ENCODE assay signal across 12 cellular contexts in the genomic region with DNA sequence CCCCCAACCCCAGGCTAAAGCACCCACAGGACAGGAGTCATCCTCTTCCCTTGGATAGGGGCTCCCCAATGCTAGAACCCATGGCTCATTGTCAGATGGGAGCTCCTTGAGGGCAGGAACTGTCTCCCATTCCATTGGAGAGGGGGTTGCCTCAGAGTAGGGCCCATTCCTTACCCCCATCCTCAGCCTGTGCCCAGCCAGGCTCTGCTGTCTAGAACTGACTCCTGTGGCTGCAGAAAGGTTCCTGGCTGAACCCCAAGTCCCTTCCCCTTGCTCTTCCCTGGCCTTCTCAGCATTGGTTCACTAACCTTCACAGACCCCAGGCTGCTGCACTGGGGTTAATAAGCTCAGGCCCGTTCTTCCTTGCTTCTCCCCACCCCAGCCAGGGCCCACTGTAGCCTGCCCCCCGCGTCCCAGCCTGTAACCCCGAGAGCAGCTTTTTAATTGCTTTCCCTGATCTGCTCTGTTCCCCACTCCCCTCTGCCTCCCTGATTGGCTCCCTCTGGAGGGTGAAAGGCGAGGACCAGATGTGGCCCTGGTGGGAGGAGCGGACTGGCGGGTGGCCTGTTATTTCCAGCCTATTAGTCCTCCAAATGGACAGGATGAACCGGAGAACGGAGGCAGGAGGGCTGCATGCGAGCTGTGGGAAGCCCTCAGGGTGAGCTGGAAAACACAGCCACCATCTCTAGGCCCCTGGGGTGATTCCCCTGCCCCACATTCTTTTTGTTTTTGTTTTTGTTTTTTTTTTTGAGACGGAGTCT. TPM values are rescaled to one million over a fixed set of nuclear protein-coding genes. Genes with fewer than 3 reads are reported as not detected.
DNase-seq lines count a peak whose midpoint lies in the region; ATAC-seq, FAIRE-seq and TF ChIP-seq lines count a peak whose summit lies in the region.
"Had no signal": no experiment of that assay in that cellular context is flagged by ENCODE, and none has a peak within 500 bp of the region (broad histone marks: within the 10 kb centered on the region; RNA-seq: fewer than 3 reads in every experiment).

No MANE protein-coding gene starts in this region.

- 46% methylated on average over 11 of the region's 11 CpGs; no CpG with 5 or more reads in 1 of the 2 experiments for WGBS in H1 (ENCODE audit: extremely low coverage in 1 of 2, insufficient coverage in 1 of 2, insufficient read length in 1 of 2, insufficient replicate concordance in 2 of 2, low coverage in 1 of 2, low lambda C conversion rate in 2 of 2, missing lambda C conversion rate in 1 of 2), 2 experiments
- no CpG with 5 or more reads among the region's 11 CpGs for WGBS in mesendoderm (ENCODE audit: extremely low coverage, insufficient coverage, low lambda C conversion rate)
- WGBS in GM23248 (ENCODE audit: low coverage in 1 of 2, low lambda C conversion rate in 2 of 2, missing lambda C conversion rate in 2 of 2), 2 experiments, result 80 to 83% methylated on average over 11 of the region's 11 CpGs

- no peak for TF ChIP-seq POLR2A in H1 (IDR thresholded peaks at IDR 0.05; ENCODE audit: control extremely low read depth in 1 of 2, low read depth in 2 of 2, low read length in 2 of 2)

- H4K91ac ChIP-seq in H1 (replicated peaks; ENCODE audit: insufficient read length, low read length), result no peak overlapping the region

- H3K4ac ChIP-seq in H1 (replicated peaks; ENCODE audit: insufficient read length, low read depth, low read length), result no peak overlapping the region
- H3K4ac ChIP-seq in mesendoderm (ENCODE audit: low read depth, low read length), result no peak overlapping the region

- no peak overlapping the region for H4K8ac ChIP-seq in H1 (ENCODE audit: extremely low read depth, insufficient read depth, low read length)
- no peak overlapping the region for H4K8ac ChIP-seq in mesendoderm (ENCODE audit: low read depth, low read length)

- peak overlapping the region; percentile 42 for H3K4me2 ChIP-seq in Loucy (ENCODE audit: low read depth, low read length, poor library complexity, severe bottlenecking)
- peak overlapping the region; percentile 1 to 38; a peak in 2 of 4 replicates for H3K4me2 ChIP-seq in H1 (ENCODE audit: insufficient read depth in 1 of 2, low read depth in 2 of 2, low read length in 2 of 2)
- H3K4me2 ChIP-seq in mesendoderm (ENCODE audit: low read length), result no peak overlapping the region
- no peak overlapping the region for H3K4me2 ChIP-seq in GM23248 (ENCODE audit: unreplicated experiment)

- peak overlapping the region; percentile 1 for H3K4me3 ChIP-seq in Loucy (ENCODE audit: low read length, poor library complexity, severe bottlenecking)
- H3K4me3 ChIP-seq in H1 (ENCODE audit: extremely low read depth in 1 of 4, insufficient read depth in 2 of 4, low read depth in 3 of 4, low read length in 4 of 4), result no peak overlapping the region
- H3K4me3 ChIP-seq in mesendoderm (ENCODE audit: low read length), result no peak overlapping the region
- H3K4me3 ChIP-seq in GM23248, result no peak overlapping the region

- no peak for TF ChIP-seq EP300 in H1 (IDR thresholded peaks at IDR 0.05; ENCODE audit: borderline replicate concordance in 1 of 2, low read depth in 2 of 2, low read length in 2 of 2)

- H3K4me1 ChIP-seq in Loucy (ENCODE audit: insufficient read depth, low read length, poor library complexity, severe bottlenecking) (peaks cover 11% of the 10 kb centered on the region), H1 (replicated peaks in 1 of 4; ENCODE audit: control insufficient read depth in 3 of 4, insufficient read depth in 4 of 4, low read length in 3 of 4) (peaks cover 6 to 15% (median 9%) of the 10 kb centered on the region in 4 experiments), mesendoderm (ENCODE audit: control insufficient read depth, low read depth, low read length) (no peaks in the 10 kb centered on the region), GM23248 (ENCODE audit: insufficient read depth) (peaks cover 13% of the 10 kb centered on the region)

- no peaks in the 10 kb centered on the region for H3K9me2 ChIP-seq in Loucy (replicated peaks; ENCODE audit: low read depth, low read length)
- H3K9me2 ChIP-seq in GM23248 (ENCODE audit: insufficient read depth), result no peaks in the 10 kb centered on the region

- no peak overlapping the region for H3K56ac ChIP-seq in H1 (replicated peaks; ENCODE audit: insufficient read length, low read depth, low read length)
- no peak overlapping the region for H3K56ac ChIP-seq in mesendoderm (ENCODE audit: low read length)

- H3K36me3 ChIP-seq in Loucy (ENCODE audit: insufficient read depth, low read length) (peaks cover 8% of the 10 kb centered on the region; the same call in 1 of the 2 replicates), H1 (ENCODE audit: control insufficient read depth in 2 of 4, insufficient read depth in 4 of 4, low read length in 3 of 4) (peaks cover 0 to 5% (median 2%) of the 10 kb centered on the region in 4 experiments; a peak in 5 of 8 replicates), mesendoderm (ENCODE audit: control insufficient read depth, insufficient read depth, low read length) (peaks cover 6% of the 10 kb centered on the region), GM23248 (ENCODE audit: low read depth) (no peaks in the 10 kb centered on the region)

- H4K20me1 ChIP-seq in Loucy (ENCODE audit: insufficient read depth, low read length, poor library complexity, severe bottlenecking) (no peaks in the 10 kb centered on the region), H1 (replicated peaks in 1 of 2; ENCODE audit: control insufficient read depth in 1 of 2, insufficient read depth in 2 of 2, low read length in 2 of 2) (no peaks in the 10 kb centered on the region), GM23248 (ENCODE audit: insufficient read depth) (no peaks in the 10 kb centered on the region)

- in situ Hi-C loops in GM23248 (cut with MboI), result loop anchor here (5.0 to 10.0 kb wide), 2 partner anchors 93 to 201 kb away; no protein-coding TSS in a partner anchor

- H3K79me1 ChIP-seq in H1 (ENCODE audit: low read depth, low read length), result no peaks in the 10 kb centered on the region
- no peaks in the 10 kb centered on the region for H3K79me1 ChIP-seq in mesendoderm (ENCODE audit: low read length)

- TF ChIP-seq RAD21 in H1 (IDR thresholded peaks at IDR 0.05 in 1 of 2, conservative IDR thresholded peaks at IDR 0.05 in 1 of 2; ENCODE audit: low read depth in 2 of 2, low read length in 2 of 2), result no peak

- peak overlapping the region; percentile 38; the same call in 1 of the 2 replicates for H2BK20ac ChIP-seq in H1 (ENCODE audit: low read length)

- H3K14ac ChIP-seq in H1 (ENCODE audit: insufficient read length), result no peak overlapping the region

- H2AFZ ChIP-seq in Loucy (ENCODE audit: low read length) (peak overlapping the region; percentile 41), H1 (ENCODE audit: low read length) (0 out of 2 replicates have a peak overlapping the region, but pooled peaks have one; percentile 14), GM23248 (no peak overlapping the region)

- no peak for ATAC-seq in GM21515 (IDR thresholded peaks at IDR 0.05; ENCODE audit: unreplicated experiment)
- no peak for ATAC-seq in omental fat pad (ENCODE audit: low FRiP score)
- ATAC-seq: activated T-helper 17 cell treated with anti-CD3 and anti-CD28 coated beads, Interleukin-2, amount 50 U/mL, for 72 hours; naive thymus-derived CD4-positive, alpha-beta T cell had no signal

- no peaks in the 10 kb centered on the region for H3K79me2 ChIP-seq in Loucy (ENCODE audit: insufficient read depth, low read length)
- H3K79me2 ChIP-seq in H1 (ENCODE audit: control insufficient read depth in 1 of 2, insufficient read depth in 2 of 2, low read length in 2 of 2), result no peaks in the 10 kb centered on the region
- no peaks in the 10 kb centered on the region for H3K79me2 ChIP-seq in mesendoderm (ENCODE audit: control insufficient read depth, insufficient read depth, low read length)
- no peaks in the 10 kb centered on the region for H3K79me2 ChIP-seq in GM23248 (ENCODE audit: insufficient read depth)

- H2AK5ac ChIP-seq in H1 (ENCODE audit: low read depth, low read length) (no peak overlapping the region; the same call in 1 of the 2 replicates), mesendoderm (ENCODE audit: low read length) (no peak overlapping the region)

- DNase-seq in DMS 273 (lab: John Stamatoyannopoulos, UW; ENCODE audit: unreplicated experiment) (peak; percentile 82), H1 (ENCODE audit: low read depth in 1 of 2, low spot score in 2 of 2) (peak in 1 of 2 experiments; percentile 73), mesendoderm (peak; percentile 58), GM23248 (no peak), omental fat pad (ENCODE audit: low spot score) (no peak)
- no peak for DNase-seq in stimulated activated CD4-positive, alpha-beta T cell treated with anti-CD3 and anti-CD28 coated beads, Interleukin-4, amount 100 ng/mL, for 1 hour
- DNase-seq: naive thymus-derived CD4-positive, alpha-beta T cell had no signal

- H3K27ac ChIP-seq in H1 (ENCODE audit: low read depth, low read length) (no peak overlapping the region), mesendoderm (ENCODE audit: low read depth, low read length) (no peak overlapping the region), GM23248 (no peak overlapping the region)

- H3F3A ChIP-seq in Loucy (ENCODE audit: low read depth) (0 out of 2 replicates have a peak, but pooled peaks cover 3% of the 10 kb centered on the region), GM23248 (ENCODE audit: insufficient read depth) (no peaks in the 10 kb centered on the region)

- H2BK120ac ChIP-seq in H1 (replicated peaks; ENCODE audit: low read depth, low read length), result no peak overlapping the region
- H2BK120ac ChIP-seq in mesendoderm (ENCODE audit: low read depth, low read length), result no peak overlapping the region

- H3K18ac ChIP-seq in H1 (ENCODE audit: extremely low read depth, low read length) (peak overlapping the region; percentile 16; the same call in 1 of the 2 replicates), mesendoderm (ENCODE audit: low read length) (no peak overlapping the region)

- no peak for FAIRE-seq in H1 (lab: Jason Lieb, UNC)
- FAIRE-seq: islet of Langerhans had no signal

- no peak overlapping the region for H4K5ac ChIP-seq in H1 (ENCODE audit: insufficient read length, low read depth, low read length)
- H4K5ac ChIP-seq in mesendoderm (ENCODE audit: low read length), result no peak overlapping the region

- H2BK15ac ChIP-seq in H1 (ENCODE audit: low read length), result peak overlapping the region; percentile 77; the same call in 1 of the 2 replicates
- H2BK15ac ChIP-seq in mesendoderm (replicated peaks; ENCODE audit: low read depth), result no peak overlapping the region

- CTCF ChIA-PET in H1 (lab: Charles Lee; ENCODE audit: partially characterized antibody), result interaction anchor here (0.7 to 13.0 kb wide), 41 partner anchors 8 to 277 kb away, joined by 3 to 243 read pairs (median 6); partner anchors contain the start of genes ACBD4 and C1QL1

- H3K9me3 ChIP-seq in Loucy (ENCODE audit: insufficient read depth, low read depth, low read length) (no peaks in the 10 kb centered on the region), H1 (ENCODE audit: insufficient read depth in 2 of 2, low read depth in 1 of 2, low read length in 1 of 2) (no peaks in the 10 kb centered on the region), GM23248 (ENCODE audit: low read depth) (no peaks in the 10 kb centered on the region)

- TF ChIP-seq CTCF in Loucy (conservative IDR thresholded peaks at IDR 0.05; ENCODE audit: low read length) (no peak), H1 (IDR thresholded peaks at IDR 0.05; ENCODE audit: control extremely low read depth in 1 of 3, insufficient read depth in 1 of 3, low read depth in 1 of 3, low read length in 3 of 3) (peak in 1 of 3 experiments; percentile 7; a peak in 1 of 4 replicates), omental fat pad (IDR thresholded peaks at IDR 0.05) (no peak)

- peak overlapping the region; percentile 12; the same call in 1 of the 2 replicates for H2BK12ac ChIP-seq in H1 (ENCODE audit: low read depth, low read length)

- H3K23ac ChIP-seq in H1 (ENCODE audit: insufficient read length), result no peak overlapping the region
- H3K23ac ChIP-seq in mesendoderm (ENCODE audit: low read length), result no peak overlapping the region

- H3K27me3 ChIP-seq in Loucy (ENCODE audit: insufficient read depth, low read length, poor library complexity, severe bottlenecking) (no peaks in the 10 kb centered on the region), H1 (replicated peaks in 1 of 4; ENCODE audit: control insufficient read depth in 3 of 4, extremely low read depth in 1 of 4, insufficient read depth in 3 of 4, low read length in 3 of 4) (no peaks in the 10 kb centered on the region), mesendoderm (ENCODE audit: insufficient read depth, low read length, poor library complexity) (no peaks in the 10 kb centered on the region), GM23248 (replicated peaks; ENCODE audit: insufficient read depth) (no peaks in the 10 kb centered on the region)

- H2BK5ac ChIP-seq in H1 (ENCODE audit: low read depth, low read length) (no peak overlapping the region), mesendoderm (ENCODE audit: low read length) (no peak overlapping the region)

- no peaks in the 10 kb centered on the region; the same call in 1 of the 2 replicates for H3K23me2 ChIP-seq in H1 (ENCODE audit: low read depth, low read length)

- H3K9ac ChIP-seq in Loucy (ENCODE audit: low read depth, low read length, poor library complexity, severe bottlenecking) (no peak overlapping the region), H1 (replicated peaks in 1 of 4; ENCODE audit: extremely low read depth in 1 of 4, low read depth in 3 of 4, low read length in 3 of 4) (no peak overlapping the region), mesendoderm (ENCODE audit: low read length) (no peak overlapping the region), GM23248 (no peak overlapping the region)

- POLR2A ChIA-PET in H1 (lab: Charles Lee; ENCODE audit: partially characterized antibody), result interaction anchor here (0.8 to 5.3 kb wide), 19 partner anchors 8 to 227 kb away, joined by 3 to 25 read pairs (median 5); partner anchors contain the start of genes ACBD4, EFTUD2 and HEXIM1

RNA-seq across cellular contexts. Expression of gene GFAP, which starts 6.0 kb away (rescaled TPM):
- 1.3 and 1.6 TPM in 2 replicates for total RNA-seq in H1 (2021; fragmentation: NEBNext Ultra II Directional; extraction: Animal tissue kit (Norgen Biotek cat#: 25700))
- polyA plus RNA-seq in H1 (2011; rRNA removed) (1.5 and 2.4 TPM in 2 replicates), GM23248 (2016; fragmentation: Nextera tagmentation; extraction: Ambion mirVana) (0.49 and 0.52 TPM in 2 replicates)
- 2.4 TPM for polyA plus RNA-seq in H1 (2011; cell fraction: cytosol; rRNA removed)
- polyA plus RNA-seq in H1 (2011; cell fraction: nucleus; rRNA removed), result 2.7 TPM
- 0.75 to 2.3 TPM (median 2.0 TPM) in 4 replicates for polyA plus RNA-seq in H1 (2012, experiment 1 of 2)
- 1.8 TPM for polyA plus RNA-seq in H1 (2012, experiment 2 of 2)
- 1.3 TPM for polyA plus RNA-seq in H1 (2013, experiment 1 of 2)
- polyA plus RNA-seq in H1 (2013, experiment 2 of 2), result 0.98 TPM
- 0.13 and 0.66 TPM in 2 replicates for polyA minus RNA-seq in H1 (2011; rRNA and poly(A)+ RNA removed)
- polyA minus RNA-seq in H1 (2011; cell fraction: cytosol; rRNA and poly(A)+ RNA removed), result not detected
- polyA minus RNA-seq in H1 (2011; cell fraction: nucleus; rRNA and poly(A)+ RNA removed), result 1.2 TPM
- 0.22 TPM for polyA plus RNA-seq in mesendoderm (2013, experiment 1 of 2)
- polyA plus RNA-seq in mesendoderm (2013, experiment 2 of 2), result 0.27 TPM
- total RNA-seq in GM23248 (2014; rRNA removed; shearing (Covaris generic)), result 1.1 TPM in 1 of 2 replicates, not detected in the other
- 1 to 10 TPM; 1.4 to 4.1 (median 2.9) TPM for total RNA-seq in omental fat pad
- total RNA-seq: activated T-helper 17 cell treated with anti-CD3 and anti-CD28 coated beads, Interleukin-2, amount 50 U/mL, for 72 hours; CD4-positive, alpha-beta T cell; naive thymus-derived CD4-positive, alpha-beta T cell had no signal

RNA-seq across cellular contexts. Expression of gene EFTUD2, which starts 22.1 kb away (rescaled TPM):
- total RNA-seq in H1 (2021; fragmentation: NEBNext Ultra II Directional; extraction: Animal tissue kit (Norgen Biotek cat#: 25700)), result 174 and 195 TPM in 2 replicates
- 118 and 127 TPM in 2 replicates for polyA plus RNA-seq in H1 (2011; rRNA removed)
- 133 TPM for polyA plus RNA-seq in H1 (2011; cell fraction: cytosol; rRNA removed)
- 363 TPM for polyA plus RNA-seq in H1 (2011; cell fraction: nucleus; rRNA removed)
- 127 to 175 TPM (median 133 TPM) in 4 replicates for polyA plus RNA-seq in H1 (2012, experiment 1 of 2)
- 54.1 TPM for polyA plus RNA-seq in H1 (2012, experiment 2 of 2)
- polyA plus RNA-seq in H1 (2013, experiment 1 of 2), result 64.3 TPM
- 59.4 TPM for polyA plus RNA-seq in H1 (2013, experiment 2 of 2)
- 417 and 449 TPM in 2 replicates for polyA minus RNA-seq in H1 (2011; rRNA and poly(A)+ RNA removed)
- polyA minus RNA-seq in H1 (2011; cell fraction: cytosol; rRNA and poly(A)+ RNA removed), result 92.7 TPM
- polyA minus RNA-seq in H1 (2011; cell fraction: nucleus; rRNA and poly(A)+ RNA removed), result 129 TPM
- 95.7 TPM for polyA plus RNA-seq in mesendoderm (2013, experiment 1 of 2)
- 98.4 TPM for polyA plus RNA-seq in mesendoderm (2013, experiment 2 of 2)
- 63.7 and 71.2 TPM in 2 replicates for total RNA-seq in GM23248 (2014; rRNA removed; shearing (Covaris generic))
- polyA plus RNA-seq in GM23248 (2016; fragmentation: Nextera tagmentation; extraction: Ambion mirVana), result 60.1 and 60.4 TPM in 2 replicates
- 100 to 1,000 TPM in 1 of 4 donors, 10 to 100 TPM in 3; 62.5 to 131 (median 75.0) TPM for total RNA-seq in omental fat pad

RNA-seq across cellular contexts. Expression of gene KIF18B, which starts 26.3 kb away (rescaled TPM):
- total RNA-seq in H1 (2021; fragmentation: NEBNext Ultra II Directional; extraction: Animal tissue kit (Norgen Biotek cat#: 25700)), result 58.1 and 59.4 TPM in 2 replicates
- polyA plus RNA-seq in H1 (2011; rRNA removed) (39.0 and 51.1 TPM in 2 replicates), GM23248 (2016; fragmentation: Nextera tagmentation; extraction: Ambion mirVana) (4.5 and 4.6 TPM in 2 replicates)
- polyA plus RNA-seq in H1 (2011; cell fraction: cytosol; rRNA removed), result 35.6 TPM
- polyA plus RNA-seq in H1 (2011; cell fraction: nucleus; rRNA removed), result 109 TPM
- polyA plus RNA-seq in H1 (2012, experiment 1 of 2), result 31.0 to 37.4 TPM (median 33.7 TPM) in 4 replicates
- polyA plus RNA-seq in H1 (2012, experiment 2 of 2), result 20.8 TPM
- polyA plus RNA-seq in H1 (2013, experiment 1 of 2), result 26.2 TPM
- polyA plus RNA-seq in H1 (2013, experiment 2 of 2), result 24.0 TPM
- 31.5 and 40.2 TPM in 2 replicates for polyA minus RNA-seq in H1 (2011; rRNA and poly(A)+ RNA removed)
- 30.2 TPM for polyA minus RNA-seq in H1 (2011; cell fraction: cytosol; rRNA and poly(A)+ RNA removed)
- polyA minus RNA-seq in H1 (2011; cell fraction: nucleus; rRNA and poly(A)+ RNA removed), result 55.8 TPM
- 23.3 TPM for polyA plus RNA-seq in mesendoderm (2013, experiment 1 of 2)
- polyA plus RNA-seq in mesendoderm (2013, experiment 2 of 2), result 23.0 TPM
- total RNA-seq in GM23248 (2014; rRNA removed; shearing (Covaris generic)), result 1.4 and 2.1 TPM in 2 replicates
- total RNA-seq in omental fat pad, result under 1 TPM in 1 of 4 donors, not detected in 3; 0.72 TPM
- polyA plus RNA-seq: naive thymus-derived CD4-positive, alpha-beta T cell had no signal

RNA-seq across cellular contexts. Expression of gene C1QL1, which starts 46.8 kb away (rescaled TPM):
- total RNA-seq in H1 (2021; fragmentation: NEBNext Ultra II Directional; extraction: Animal tissue kit (Norgen Biotek cat#: 25700)), result 7.5 and 7.6 TPM in 2 replicates
- polyA plus RNA-seq in H1 (2011; rRNA removed) (10.5 and 16.5 TPM in 2 replicates), GM23248 (2016; fragmentation: Nextera tagmentation; extraction: Ambion mirVana) (0.14 and 0.77 TPM in 2 replicates)
- polyA plus RNA-seq in H1 (2011; cell fraction: cytosol; rRNA removed), result 8.9 TPM
- 7.5 TPM for polyA plus RNA-seq in H1 (2011; cell fraction: nucleus; rRNA removed)
- polyA plus RNA-seq in H1 (2012, experiment 1 of 2), result 2.9 to 8.4 TPM (median 5.8 TPM) in 4 replicates
- polyA plus RNA-seq in H1 (2012, experiment 2 of 2), result 4.5 TPM
- 14.0 TPM for polyA plus RNA-seq in H1 (2013, experiment 1 of 2)
- 16.0 TPM for polyA plus RNA-seq in H1 (2013, experiment 2 of 2)
- 0.61 and 1.1 TPM in 2 replicates for polyA minus RNA-seq in H1 (2011; rRNA and poly(A)+ RNA removed)
- polyA minus RNA-seq in H1 (2011; cell fraction: cytosol; rRNA and poly(A)+ RNA removed), result 2.3 TPM
- polyA minus RNA-seq in H1 (2011; cell fraction: nucleus; rRNA and poly(A)+ RNA removed), result 2.5 TPM
- polyA plus RNA-seq in mesendoderm (2013, experiment 1 of 2), result 3.5 TPM
- polyA plus RNA-seq in mesendoderm (2013, experiment 2 of 2), result 3.5 TPM
- 0.86 TPM in 1 of 2 replicates, not detected in the other for total RNA-seq in GM23248 (2014; rRNA removed; shearing (Covaris generic))
- 10 to 100 TPM in 2 of 4 donors, 1 to 10 TPM in 1, not detected in 1; 9.2 to 24.2 (median 10.4) TPM for total RNA-seq in omental fat pad
- total RNA-seq: CD4-positive, alpha-beta T cell had no signal
- polyA plus RNA-seq: naive thymus-derived CD4-positive, alpha-beta T cell had no signal

Comparison
In these comparisons a context has a peak if more than half of its experiments do, and no peak if none do; other contexts are left out.
1. DNase-seq: peak in DMS 273 (single experiment) and mesendoderm (single experiment); none in stimulated activated CD4-positive, alpha-beta T cell treated with anti-CD3 and anti-CD28 coated beads, Interleukin-4, amount 100 ng/mL, for 1 hour (single experiment), GM23248 (single experiment) and omental fat pad (single experiment).
2. H3K4me2 ChIP-seq: peak in Loucy (single experiment) and H1 (2 of 2); none in mesendoderm (single experiment) and GM23248 (single experiment).
3. RNA of gene KIF18B, which starts 26.3 kb away (total RNA-seq): 58.1 to 59.4 TPM in H1; 1.4 to 2.1 TPM in GM23248 and 0.72 TPM in omental fat pad; every median in the first group is over 10 times any median in the second.